Comparison of ENCODE assay signal across 27 cellular contexts in the genomic region with DNA sequence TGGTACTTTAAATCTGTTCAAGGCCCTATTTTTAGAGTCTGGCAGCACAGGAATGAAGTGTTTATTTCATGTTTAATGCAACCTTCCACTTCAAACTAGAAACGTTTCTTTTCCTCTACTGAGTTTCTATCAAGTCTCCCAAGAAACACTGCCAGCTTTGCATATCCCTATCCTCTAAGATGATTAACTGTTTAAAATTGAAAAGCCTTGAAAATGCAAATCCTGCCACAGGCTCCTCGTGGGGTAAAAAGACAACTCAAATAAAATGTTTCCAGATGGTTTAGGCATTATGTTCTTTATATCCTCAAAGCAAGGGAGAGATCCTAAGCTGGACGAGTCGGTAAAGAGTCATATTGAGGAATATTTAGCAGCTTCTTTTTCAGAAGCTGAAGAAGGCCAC.
DNase-seq lines count a peak whose midpoint lies in the region; ATAC-seq and TF ChIP-seq lines count a peak whose summit lies in the region.
"Had no signal": no experiment of that assay in that cellular context is flagged by ENCODE, and none has a peak within 500 bp of the region (broad histone marks: within the 10 kb centered on the region; RNA-seq: fewer than 3 reads in every experiment).

No MANE protein-coding gene starts in this region.

- peaks cover 0 to 2% (median 1%) of the 10 kb centered on the region in 3 donors for H3K27me3 Mint-ChIP-seq in immature natural killer cell (ENCODE audit: low read depth in 3 of 3)
- H3K27me3 Mint-ChIP-seq: activated B cell treated with CpG ODN at 0.5 μM for 24 hours had no signal

- no peak for TF ChIP-seq EP300 in sigmoid colon (IDR thresholded peaks at IDR 0.05)

- in situ Hi-C loops in KBM-7 (cut with MboI; ENCODE audit: low pct_unique_long_range_greater_than_20kb, low sequenced_read_pairs), result no loop called here

- ATAC-seq in GM21381 (IDR thresholded peaks at IDR 0.05; ENCODE audit: unreplicated experiment) (no peak), GM21423 (IDR thresholded peaks at IDR 0.05; ENCODE audit: unreplicated experiment) (no peak)
- ATAC-seq: esophagus mucosa; naive thymus-derived CD4-positive, alpha-beta T cell had no signal

- H3K4me1 ChIP-seq in sigmoid colon, result peaks cover 0 to 19% (median 13%) of the 10 kb centered on the region in 4 donors

- H3K36me3 Mint-ChIP-seq in immature natural killer cell, result no peaks in the 10 kb centered on the region
- H3K36me3 Mint-ChIP-seq: naive thymus-derived CD4-positive, alpha-beta T cell had no signal

- no peaks in the 10 kb centered on the region for H3K9me3 ChIP-seq in sigmoid colon
- H3K9me3 ChIP-seq: stomach, upper lobe of left lung had no signal

- H3K27me3 ChIP-seq in sigmoid colon, result no peaks in the 10 kb centered on the region
- H3K27me3 ChIP-seq: stomach, upper lobe of left lung had no signal

- no peaks in the 10 kb centered on the region for H3K4me1 Mint-ChIP-seq in immature natural killer cell
- H3K4me1 Mint-ChIP-seq: activated B cell treated with CpG ODN at 0.5 μM for 24 hours; naive thymus-derived CD4-positive, alpha-beta T cell had no signal

- no peak overlapping the region for H3K27ac Mint-ChIP-seq in immature natural killer cell
- H3K27ac Mint-ChIP-seq: activated B cell treated with CpG ODN at 0.5 μM for 24 hours; activated naive CD4-positive, alpha-beta T cell treated with anti-CD3 and anti-CD28 coated beads for 36 hours; activated T-helper 1 cell treated with anti-CD3 and anti-CD28 coated beads, Interleukin-12 subunit alpha, Interleukin-12 subunit beta, Interleukin-2, Interleukin-4 antibody, amounts not matched to agents 30 ng/mL and 10 ng/mL and 1 ng/mL, durations not matched to agents 14 hours and 24 hours and 36 hours; endodermal cell; naive thymus-derived CD4-positive, alpha-beta T cell had no signal

- H3K4me3 ChIP-seq in sigmoid colon, result no peak overlapping the region
- H3K4me3 ChIP-seq: skin epidermis, stomach, upper lobe of left lung had no signal

- H3K27ac ChIP-seq in angular gyrus (ENCODE audit: low read depth, low read length), result peak overlapping the region; percentile 14
- peak overlapping the region in 3 of 4 donors; percentile 7 to 44 (median 15) for H3K27ac ChIP-seq in sigmoid colon
- H3K27ac ChIP-seq: skin epidermis, stomach, upper lobe of left lung had no signal

- no peak for TF ChIP-seq CTCF in sigmoid colon (IDR thresholded peaks at IDR 0.05)

- intact Hi-C loops in sigmoid colon (cut with DNase I), result no loop called here

- WGBS in sigmoid colon, 2 donors, result 57 to 58% methylated on average over 4 of the region's 4 CpGs

- no peaks in the 10 kb centered on the region for H3K36me3 ChIP-seq in sigmoid colon
- H3K36me3 ChIP-seq: stomach, upper lobe of left lung had no signal

- H3K9me3 Mint-ChIP-seq in immature natural killer cell, result peaks cover 0 to 9% (median 1%) of the 10 kb centered on the region in 6 donors
- H3K9me3 Mint-ChIP-seq: activated naive CD4-positive, alpha-beta T cell treated with anti-CD3 and anti-CD28 coated beads for 36 hours; activated T-helper 1 cell treated with anti-CD3 and anti-CD28 coated beads, Interleukin-12 subunit alpha, Interleukin-12 subunit beta, Interleukin-2, Interleukin-4 antibody, amounts not matched to agents 30 ng/mL and 10 ng/mL and 1 ng/mL, durations not matched to agents 14 hours and 24 hours and 36 hours; endodermal cell had no signal

- TF ChIP-seq POLR2A in sigmoid colon (IDR thresholded peaks at IDR 0.05), result no peak

- DNase-seq in GM04504 (ENCODE audit: low read depth) (peak; percentile 12), inferior parietal cortex (ENCODE audit: extremely low spot score) (peak; percentile 48), sigmoid colon (no peak), immature natural killer cell (no peak), KBM-7 (no peak)
- DNase-seq: ACHN; activated B cell treated with CpG ODN at 0.5 μM for 24 hours; activated CD4-positive, alpha-beta T cell treated with anti-CD3 and anti-CD28 coated beads, Interleukin-2, amount 50 U/mL, for 1 hour; activated naive CD4-positive, alpha-beta T cell treated with anti-CD3 and anti-CD28 coated beads for 36 hours; amniotic stem cell; cortex of kidney; endodermal cell; GOT3; naive thymus-derived CD4-positive, alpha-beta T cell; NCI-H1092; NCI-H187 treated with DMSO at 0.1 percent for 48 hours; NCI-H524 treated with DMSO at 0.1 percent for 48 hours; Right ventricle myocardium superior; stomach; SW 1271; upper lobe of left lung had no signal

- H3K4me3 Mint-ChIP-seq in immature natural killer cell, result no peak overlapping the region
- H3K4me3 Mint-ChIP-seq: activated B cell treated with CpG ODN at 0.5 μM for 24 hours; activated naive CD4-positive, alpha-beta T cell treated with anti-CD3 and anti-CD28 coated beads for 36 hours; activated T-helper 1 cell treated with anti-CD3 and anti-CD28 coated beads, Interleukin-12 subunit alpha, Interleukin-12 subunit beta, Interleukin-2, Interleukin-4 antibody, amounts not matched to agents 30 ng/mL and 10 ng/mL and 1 ng/mL, durations not matched to agents 14 hours and 24 hours and 36 hours; endodermal cell; naive thymus-derived CD4-positive, alpha-beta T cell had no signal

Comparison
In these comparisons a context has a peak if more than half of its experiments do, and no peak if none do; other contexts are left out.
1. DNase-seq: peak in GM04504 (single experiment) and inferior parietal cortex (single experiment); none in sigmoid colon (single experiment), immature natural killer cell (0 of 3) and KBM-7 (single experiment).